In genomic region chr13:44904982-44905381, GRCh38 we compare ENCODE assay signal across 8 cellular contexts.
DNase-seq lines count a peak whose midpoint lies in the region; ATAC-seq and TF ChIP-seq lines count a peak whose summit lies in the region.

No MANE protein-coding gene starts in this region.

- H2BK5ac ChIP-seq in mesendoderm (ENCODE audit: low read length) = no peak overlapping the region

- peak overlapping the region; percentile 73 for H3K27ac ChIP-seq in VCaP
- no peak overlapping the region for H3K27ac ChIP-seq in mesendoderm (ENCODE audit: low read depth, low read length)

- H3K9ac ChIP-seq in mesendoderm (ENCODE audit: low read length) = no peak overlapping the region

- H3K4me3 Mint-ChIP-seq in activated CD8-positive, alpha-beta T cell treated with anti-CD3 and anti-CD28 coated beads, Interleukin-2, amount 10 ng/mL, durations not matched to agents 7 days and 5 days = no peak overlapping the region
- H3K4me3 Mint-ChIP-seq in stimulated activated effector memory CD8-positive, alpha-beta T cell treated with anti-CD3 and anti-CD28 coated beads, Interleukin-12 subunit alpha, Interleukin-12 subunit beta, amount 100 ng/mL, for 72 hours = no peak overlapping the region

- no peaks in the 10 kb centered on the region for H3K36me3 Mint-ChIP-seq in activated CD8-positive, alpha-beta T cell treated with anti-CD3 and anti-CD28 coated beads, Interleukin-2, amount 10 ng/mL, durations not matched to agents 7 days and 5 days (ENCODE audit: low read depth)
- no peaks in the 10 kb centered on the region for H3K36me3 Mint-ChIP-seq in stimulated activated effector memory CD8-positive, alpha-beta T cell treated with anti-CD3 and anti-CD28 coated beads, Interleukin-12 subunit alpha, Interleukin-12 subunit beta, amount 100 ng/mL, for 72 hours

- WGBS in mesendoderm (ENCODE audit: extremely low coverage, insufficient coverage, low lambda C conversion rate) = no CpG with 5 or more reads among the region's 5 CpGs

- no peak overlapping the region for H3K4ac ChIP-seq in mesendoderm (ENCODE audit: low read depth, low read length)

- peak; percentile 98 for DNase-seq in GM04503 (ENCODE audit: low read depth)
- peak; percentile 66 for DNase-seq in left ventricle myocardium superior
- DNase-seq in sciatic nerve (ENCODE audit: low spot score) = peak; percentile 66
- no peak for DNase-seq in activated CD8-positive, alpha-beta T cell treated with anti-CD3 and anti-CD28 coated beads, Interleukin-2, amount 10 ng/mL, durations not matched to agents 7 days and 5 days
- DNase-seq in stimulated activated effector memory CD8-positive, alpha-beta T cell treated with anti-CD3 and anti-CD28 coated beads, Interleukin-12 subunit alpha, Interleukin-12 subunit beta, amount 100 ng/mL, for 72 hours (ENCODE audit: low spot score in 2 of 2) = no peak
- no peak for DNase-seq in HUDEP-2 (lab: John Stamatoyannopoulos, UW; ENCODE audit: unreplicated experiment in 76 of 76)
- no peak for DNase-seq in mesendoderm

- H3K79me1 ChIP-seq in mesendoderm (ENCODE audit: low read length) = no peaks in the 10 kb centered on the region

- H3K4me3 ChIP-seq in mesendoderm (ENCODE audit: low read length) = no peak overlapping the region

- H4K5ac ChIP-seq in mesendoderm (ENCODE audit: low read length) = no peak overlapping the region

- H3K23ac ChIP-seq in mesendoderm (ENCODE audit: low read length) = no peak overlapping the region

- peaks cover 3% of the 10 kb centered on the region for H3K4me1 Mint-ChIP-seq in activated CD8-positive, alpha-beta T cell treated with anti-CD3 and anti-CD28 coated beads, Interleukin-2, amount 10 ng/mL, durations not matched to agents 7 days and 5 days (ENCODE audit: low read depth)
- H3K4me1 Mint-ChIP-seq in stimulated activated effector memory CD8-positive, alpha-beta T cell treated with anti-CD3 and anti-CD28 coated beads, Interleukin-12 subunit alpha, Interleukin-12 subunit beta, amount 100 ng/mL, for 72 hours = no peaks in the 10 kb centered on the region

- H2AK5ac ChIP-seq in mesendoderm (ENCODE audit: low read length) = no peak overlapping the region

- no peak overlapping the region for H3K27ac Mint-ChIP-seq in activated CD8-positive, alpha-beta T cell treated with anti-CD3 and anti-CD28 coated beads, Interleukin-2, amount 10 ng/mL, durations not matched to agents 7 days and 5 days
- no peak overlapping the region for H3K27ac Mint-ChIP-seq in stimulated activated effector memory CD8-positive, alpha-beta T cell treated with anti-CD3 and anti-CD28 coated beads, Interleukin-12 subunit alpha, Interleukin-12 subunit beta, amount 100 ng/mL, for 72 hours

- H4K8ac ChIP-seq in mesendoderm (ENCODE audit: low read depth, low read length) = no peak overlapping the region

- no peak overlapping the region for H2BK120ac ChIP-seq in mesendoderm (ENCODE audit: low read depth, low read length)

- H3K18ac ChIP-seq in mesendoderm (ENCODE audit: low read length) = no peak overlapping the region

- TF ChIP-seq CTCF in VCaP (conservative IDR thresholded peaks at IDR 0.05) = no peak

- ATAC-seq in left ventricle myocardium superior = peak; percentile 57
- peak; percentile 87 for ATAC-seq in sciatic nerve
- no peak for ATAC-seq in activated CD8-positive, alpha-beta T cell treated with anti-CD3 and anti-CD28 coated beads, Interleukin-2, amount 10 ng/mL, durations not matched to agents 7 days and 5 days
- no peak for ATAC-seq in stimulated activated effector memory CD8-positive, alpha-beta T cell treated with anti-CD3 and anti-CD28 coated beads, Interleukin-12 subunit alpha, Interleukin-12 subunit beta, amount 100 ng/mL, for 72 hours

- no peaks in the 10 kb centered on the region for H3K4me1 ChIP-seq in mesendoderm (ENCODE audit: control insufficient read depth, low read depth, low read length)

- no peaks in the 10 kb centered on the region for H3K79me2 ChIP-seq in mesendoderm (ENCODE audit: control insufficient read depth, insufficient read depth, low read length)

- POLR2A ChIA-PET in activated CD8-positive, alpha-beta T cell treated with anti-CD3 and anti-CD28 coated beads, Interleukin-2, amount 10 ng/mL, durations not matched to agents 7 days and 5 days (lab: Charles Lee) = no interaction called here

- H3K4me2 ChIP-seq in mesendoderm (ENCODE audit: low read length) = no peak overlapping the region

- H3K56ac ChIP-seq in mesendoderm (ENCODE audit: low read length) = no peak overlapping the region

- no peak overlapping the region for H2BK15ac ChIP-seq in mesendoderm (replicated peaks; ENCODE audit: low read depth)

- H3K27me3 Mint-ChIP-seq in activated CD8-positive, alpha-beta T cell treated with anti-CD3 and anti-CD28 coated beads, Interleukin-2, amount 10 ng/mL, durations not matched to agents 7 days and 5 days (ENCODE audit: low read depth) = peaks cover 2% of the 10 kb centered on the region

- no peaks in the 10 kb centered on the region for H3K9me3 Mint-ChIP-seq in activated CD8-positive, alpha-beta T cell treated with anti-CD3 and anti-CD28 coated beads, Interleukin-2, amount 10 ng/mL, durations not matched to agents 7 days and 5 days (ENCODE audit: insufficient read depth)
- H3K9me3 Mint-ChIP-seq in stimulated activated effector memory CD8-positive, alpha-beta T cell treated with anti-CD3 and anti-CD28 coated beads, Interleukin-12 subunit alpha, Interleukin-12 subunit beta, amount 100 ng/mL, for 72 hours = no peaks in the 10 kb centered on the region

- CTCF ChIA-PET in activated CD8-positive, alpha-beta T cell treated with anti-CD3 and anti-CD28 coated beads, Interleukin-2, amount 10 ng/mL, durations not matched to agents 7 days and 5 days (lab: Charles Lee) = no interaction called here

- intact Hi-C loops in left ventricle myocardium superior (cut with micrococcal nuclease) (no loop called here), sciatic nerve (cut with DNase I) (no loop called here)

- no peaks in the 10 kb centered on the region for H3K27me3 ChIP-seq in mesendoderm (ENCODE audit: insufficient read depth, low read length, poor library complexity)

- H3K36me3 ChIP-seq in mesendoderm (ENCODE audit: control insufficient read depth, insufficient read depth, low read length) = no peaks in the 10 kb centered on the region

Comparison
In these comparisons a context has a peak if more than half of its experiments do, and no peak if none do; other contexts are left out.
1. DNase-seq: peak in GM04503 (single experiment), left ventricle myocardium superior (single experiment) and sciatic nerve (single experiment); none in activated CD8-positive, alpha-beta T cell treated with anti-CD3 and anti-CD28 coated beads, Interleukin-2, amount 10 ng/mL, durations not matched to agents 7 days and 5 days (single experiment), stimulated activated effector memory CD8-positive, alpha-beta T cell treated with anti-CD3 and anti-CD28 coated beads, Interleukin-12 subunit alpha, Interleukin-12 subunit beta, amount 100 ng/mL, for 72 hours (0 of 2), HUDEP-2 (0 of 76) and mesendoderm (single experiment).
2. ATAC-seq: peak in left ventricle myocardium superior (single experiment) and sciatic nerve (single experiment); none in activated CD8-positive, alpha-beta T cell treated with anti-CD3 and anti-CD28 coated beads, Interleukin-2, amount 10 ng/mL, durations not matched to agents 7 days and 5 days (single experiment) and stimulated activated effector memory CD8-positive, alpha-beta T cell treated with anti-CD3 and anti-CD28 coated beads, Interleukin-12 subunit alpha, Interleukin-12 subunit beta, amount 100 ng/mL, for 72 hours (single experiment).